In genomic region chr12:12608557-12608957, GRCh38 we compare ENCODE assay signal across 10 cellular contexts. TPM values are rescaled to one million over a fixed set of nuclear protein-coding genes. Genes with fewer than 3 reads are reported as not detected.
DNase-seq lines count a peak whose midpoint lies in the region; ATAC-seq, FAIRE-seq and TF ChIP-seq lines count a peak whose summit lies in the region.
"Had no signal": no experiment of that assay in that cellular context is flagged by ENCODE, and none has a peak within 500 bp of the region (broad histone marks: within the 10 kb centered on the region; RNA-seq: fewer than 3 reads in every experiment).

No MANE protein-coding gene starts in this region.

- peak overlapping the region; percentile 94 for H3K27ac ChIP-seq in keratinocyte (ENCODE audit: control insufficient read depth, insufficient read depth, low read length)

- H4K20me1 ChIP-seq in keratinocyte (ENCODE audit: control insufficient read depth, extremely low read depth, insufficient read depth, low read length) = no peaks in the 10 kb centered on the region

- no peak overlapping the region for H3K4me2 ChIP-seq in keratinocyte (ENCODE audit: control insufficient read depth, extremely low read depth, insufficient read depth, low read depth, low read length)

- TF ChIP-seq CTCF in keratinocyte (optimal IDR thresholded peaks at IDR 0.05 in 1 of 3, IDR thresholded peaks at IDR 0.05 in 1 of 3, conservative IDR thresholded peaks at IDR 0.05 in 1 of 3; ENCODE audit: extremely low read depth in 1 of 3, insufficient read depth in 2 of 3, low read length in 3 of 3) = peak; percentile 37 to 59 (median 40)

- FAIRE-seq in keratinocyte (lab: Jason Lieb, UNC) = no peak

- peaks cover 2% of the 10 kb centered on the region for H3K79me2 ChIP-seq in keratinocyte (ENCODE audit: control insufficient read depth, insufficient read depth, low read length)

- H3K4me3 ChIP-seq in keratinocyte (ENCODE audit: control insufficient read depth in 2 of 3, extremely low read depth in 1 of 3, insufficient read depth in 2 of 3, low read depth in 1 of 3, low read length in 3 of 3) = no peak overlapping the region

- peaks cover 46% of the 10 kb centered on the region for H3K4me1 ChIP-seq in keratinocyte (ENCODE audit: control insufficient read depth, extremely low read depth, insufficient read depth, low read length)

- no peaks in the 10 kb centered on the region for H3K9me3 ChIP-seq in keratinocyte (ENCODE audit: control insufficient read depth, low read depth, low read length)

- DNase-seq in DMS 273 (lab: John Stamatoyannopoulos, UW; ENCODE audit: unreplicated experiment) (peak; percentile 33), DMS 273 treated with DMSO at 0.1 percent for 48 hours (lab: John Stamatoyannopoulos, UW) (no peak), SW480 (ENCODE audit: low spot score) (peak; percentile 56), keratinocyte (ENCODE audit: low read depth, low spot score) (no peak), SHP77 treated with DMSO at 0.1 percent for 48 hours (lab: John Stamatoyannopoulos, UW) (no peak)
- DNase-seq: left ventricle myocardium superior; stimulated activated CD4-positive, alpha-beta T cell treated with anti-CD3 and anti-CD28 coated beads, Interleukin-1b, Interleukin-23, amount 100 ng/mL, for 48 hours had no signal

- no peaks in the 10 kb centered on the region for H3K9me1 ChIP-seq in keratinocyte (ENCODE audit: control insufficient read depth, extremely low read depth, insufficient read depth, low read length)

- H3K27me3 ChIP-seq in keratinocyte (ENCODE audit: control insufficient read depth, extremely low read depth, insufficient read depth, low read length) = no peaks in the 10 kb centered on the region

- H2AFZ ChIP-seq in keratinocyte (ENCODE audit: control insufficient read depth, low read length) = no peak overlapping the region

- dilution Hi-C loops in keratinocyte (cut with MboI; ENCODE audit: extremely low pct_ligation_motif_present, low sequenced_read_pairs) = no loop called here

- ATAC-seq in GM21576 (IDR thresholded peaks at IDR 0.05; ENCODE audit: unreplicated experiment) = peak; percentile 27
- no peak for ATAC-seq in GM21390 (IDR thresholded peaks at IDR 0.05; ENCODE audit: unreplicated experiment)
- ATAC-seq in HG03095 (IDR thresholded peaks at IDR 0.05; ENCODE audit: unreplicated experiment) = no peak
- ATAC-seq: left ventricle myocardium superior had no signal

- no peak overlapping the region for H3K9ac ChIP-seq in keratinocyte (ENCODE audit: control insufficient read depth, extremely low read depth, insufficient read depth, low read length)

- no peaks in the 10 kb centered on the region for H3K36me3 ChIP-seq in keratinocyte (ENCODE audit: control insufficient read depth in 2 of 2, extremely low read depth in 1 of 2, insufficient read depth in 2 of 2, low read length in 2 of 2)

RNA-seq across cellular contexts. Expression of gene CREBL2, which starts 3.1 kb away (rescaled TPM):
- 11.3 to 15.8 TPM (median 11.8 TPM) in 3 replicates for polyA plus RNA-seq in keratinocyte
- 5.2 TPM for polyA plus RNA-seq in keratinocyte (2011; ENCODE audit: low read depth)
- 10.6 and 17.0 TPM in 2 replicates for polyA plus RNA-seq in keratinocyte (2011; cell fraction: cytosol; rRNA removed)
- polyA plus RNA-seq in keratinocyte (2011; cell fraction: nucleus; rRNA removed) = 5.2 and 6.6 TPM in 2 replicates
- polyA plus RNA-seq in keratinocyte (2012; ENCODE audit: low replicate concordance) = 7.6 and 14.4 TPM in 2 replicates
- 5.2 to 13.9 TPM (median 9.2 TPM) in 3 replicates for polyA minus RNA-seq in keratinocyte
- 9.8 TPM for polyA minus RNA-seq in keratinocyte (2011; cell fraction: cytosol; rRNA and poly(A)+ RNA removed)
- 4.5 and 6.9 TPM in 2 replicates for polyA minus RNA-seq in keratinocyte (2011; cell fraction: nucleus; rRNA and poly(A)+ RNA removed)

RNA-seq across cellular contexts. Expression of gene DUSP16, which starts 45.9 kb away (rescaled TPM):
- 7.6 to 9.3 TPM (median 8.2 TPM) in 3 replicates for polyA plus RNA-seq in keratinocyte
- polyA plus RNA-seq in keratinocyte (2011; ENCODE audit: low read depth) = 7.3 TPM
- polyA plus RNA-seq in keratinocyte (2011; cell fraction: cytosol; rRNA removed) = 6.3 and 9.5 TPM in 2 replicates
- polyA plus RNA-seq in keratinocyte (2011; cell fraction: nucleus; rRNA removed) = 8.6 and 10.2 TPM in 2 replicates
- 7.0 and 11.6 TPM in 2 replicates for polyA plus RNA-seq in keratinocyte (2012; ENCODE audit: low replicate concordance)
- 11.5 to 15.7 TPM (median 12.1 TPM) in 3 replicates for polyA minus RNA-seq in keratinocyte
- 5.6 TPM for polyA minus RNA-seq in keratinocyte (2011; cell fraction: cytosol; rRNA and poly(A)+ RNA removed)
- polyA minus RNA-seq in keratinocyte (2011; cell fraction: nucleus; rRNA and poly(A)+ RNA removed) = 7.9 and 18.6 TPM in 2 replicates

Comparison
In these comparisons a context has a peak if more than half of its experiments do, and no peak if none do; other contexts are left out.
1. DNase-seq: peak in DMS 273 (single experiment) and SW480 (single experiment); none in DMS 273 treated with DMSO at 0.1 percent for 48 hours (single experiment), keratinocyte (single experiment) and SHP77 treated with DMSO at 0.1 percent for 48 hours (single experiment).